ENCODE assay signal across 23 cellular contexts in genomic region chr3:133954961-133955360, GRCh38. TPM values are rescaled to one million over a fixed set of nuclear protein-coding genes. Genes with fewer than 3 reads are reported as not detected.
DNase-seq lines count a peak whose midpoint lies in the region; ATAC-seq and TF ChIP-seq lines count a peak whose summit lies in the region.
"Had no signal": no experiment of that assay in that cellular context is flagged by ENCODE, and none has a peak within 500 bp of the region (broad histone marks: within the 10 kb centered on the region; RNA-seq: fewer than 3 reads in every experiment).

No MANE protein-coding gene starts in this region.

- no peaks in the 10 kb centered on the region for H3K9me3 Mint-ChIP-seq in Calu3 (ENCODE audit: low read depth, unreplicated experiment)
- H3K9me3 Mint-ChIP-seq: CD4-positive, alpha-beta T cell; HFFc6 had no signal

- no peaks in the 10 kb centered on the region for H3K36me3 Mint-ChIP-seq in Calu3 (ENCODE audit: insufficient read depth, unreplicated experiment)
- H3K36me3 Mint-ChIP-seq: CD14-positive monocyte; CD8-positive, alpha-beta memory T cell had no signal

- BruUV-seq in IMR-90 (replicated peaks; lab: Mats Ljungman, UMichigan): no TSS peak
- no TSS peak for BruUV-seq in Calu3 (replicated peaks; lab: Mats Ljungman, UMichigan)

- no peak overlapping the region for H3K18ac ChIP-seq in IMR-90 (ENCODE audit: low read depth, low read length)

- H3K4me3 ChIP-seq in IMR-90 (ENCODE audit: insufficient read depth, low read depth, low read length) (no peak overlapping the region), RWPE2 (ENCODE audit: severe bottlenecking) (no peak overlapping the region), lower lobe of right lung (no peak overlapping the region), upper lobe of left lung (no peak overlapping the region)
- H3K4me3 ChIP-seq: A549; BLaER1 treated with 17β-estradiol and CSF1 and Interleukin-3, amounts not matched to agents 10 nM and 100 nM; GM12878; GM23338 had no signal

- no peak overlapping the region for H3K4me2 ChIP-seq in IMR-90 (ENCODE audit: low read depth, low read length)
- H3K4me2 ChIP-seq: A549; BLaER1 treated with 17β-estradiol and CSF1 and Interleukin-3, amounts not matched to agents 10 nM and 100 nM; GM23338 had no signal

- H4K20me1 ChIP-seq in IMR-90 (ENCODE audit: insufficient read depth, low read length): no peaks in the 10 kb centered on the region
- H4K20me1 ChIP-seq: BLaER1 treated with 17β-estradiol and CSF1 and Interleukin-3, amounts not matched to agents 10 nM and 100 nM had no signal

- H3K56ac ChIP-seq in IMR-90 (ENCODE audit: extremely low read depth, insufficient read depth, low read length): no peak overlapping the region

- CTCF ChIA-PET in IMR-90 (lab: Yijun Ruan, JAX): no interaction called here
- CTCF ChIA-PET in Calu3 (lab: Charles Lee): no interaction called here

- no peak overlapping the region for H2BK20ac ChIP-seq in IMR-90 (ENCODE audit: low read depth, low read length)

- 100% methylated on average over 6 of the region's 9 CpGs; no CpG with 5 or more reads in 1 of the 2 experiments for WGBS in IMR-90 (ENCODE audit: extremely low coverage in 2 of 2, insufficient read length in 1 of 2), 2 experiments
- WGBS in upper lobe of left lung, 2 donors: 92 to 94% methylated on average over 4 to 9 of the region's 9 CpGs

- no peak overlapping the region for H3K27ac ChIP-seq in IMR-90 (ENCODE audit: insufficient read depth, low read length)
- no peak overlapping the region for H3K27ac ChIP-seq in RWPE2 (ENCODE audit: poor library complexity, severe bottlenecking)
- peak overlapping the region; percentile 11 for H3K27ac ChIP-seq in lower lobe of right lung
- H3K27ac ChIP-seq in upper lobe of left lung: peak overlapping the region in 3 of 4 donors; percentile 11 to 59 (median 56)
- H3K27ac ChIP-seq: A549; BLaER1 treated with 17β-estradiol and CSF1 and Interleukin-3, amounts not matched to agents 10 nM and 100 nM had no signal

- ATAC-seq in IMR-90 (ENCODE audit: low read depth) (no peak), RWPE2 (ENCODE audit: low read depth) (0 out of 3 replicates have a peak, but pooled peaks have one; percentile 23), lower lobe of right lung (no peak), upper lobe of left lung (ENCODE audit: low FRiP score in 2 of 2) (no peak), HG02884 (IDR thresholded peaks at IDR 0.05; ENCODE audit: unreplicated experiment) (no peak), sciatic nerve (no peak)
- ATAC-seq: A549, GM12878, GM23338 had no signal

- dilution Hi-C loops in IMR-90 (cut with HindIII; ENCODE audit: low sequenced_read_pairs, unreplicated experiment): no loop called here

- TF ChIP-seq RAD21 in IMR-90 (IDR thresholded peaks at IDR 0.05; ENCODE audit: low read length): no peak

- H3K27me3 ChIP-seq in IMR-90 (ENCODE audit: control insufficient read depth, insufficient read depth, low read length): no peaks in the 10 kb centered on the region
- no peaks in the 10 kb centered on the region for H3K27me3 ChIP-seq in RWPE2 (ENCODE audit: insufficient read depth, poor library complexity, severe bottlenecking)
- no peaks in the 10 kb centered on the region for H3K27me3 ChIP-seq in lower lobe of right lung (ENCODE audit: low read depth)
- H3K27me3 ChIP-seq in upper lobe of left lung: no peaks in the 10 kb centered on the region
- H3K27me3 ChIP-seq: BE2C; BLaER1 treated with 17β-estradiol and CSF1 and Interleukin-3, amounts not matched to agents 10 nM and 100 nM had no signal

- no peaks in the 10 kb centered on the region for H3K9me1 ChIP-seq in IMR-90 (ENCODE audit: insufficient read depth, low read length)

- H3K14ac ChIP-seq in IMR-90 (replicated peaks; ENCODE audit: low read depth, low read length): no peak overlapping the region

- no peak overlapping the region for H4K5ac ChIP-seq in IMR-90 (ENCODE audit: low read depth, low read length)

- no peak overlapping the region for H3K4me3 Mint-ChIP-seq in Calu3 (ENCODE audit: low read depth, unreplicated experiment)
- H3K4me3 Mint-ChIP-seq: CD14-positive monocyte; CD4-positive, alpha-beta T cell; CD8-positive, alpha-beta memory T cell; GM23338; H9; HFFc6 had no signal

- TF ChIP-seq EP300 in upper lobe of left lung (IDR thresholded peaks at IDR 0.05): no peak

- no peak for TF ChIP-seq CTCF in IMR-90 (conservative IDR thresholded peaks at IDR 0.05; ENCODE audit: low read depth, low read length)
- no peak for TF ChIP-seq CTCF in RWPE2 (IDR thresholded peaks at IDR 0.05; ENCODE audit: poor library complexity, severe bottlenecking)
- no peak for TF ChIP-seq CTCF in lower lobe of right lung (IDR thresholded peaks at IDR 0.05)
- TF ChIP-seq CTCF in upper lobe of left lung (IDR thresholded peaks at IDR 0.05): no peak
- TF ChIP-seq CTCF in Calu3 (IDR thresholded peaks at IDR 0.05; ENCODE audit: unreplicated experiment): no peak

- no peak overlapping the region for H2BK5ac ChIP-seq in IMR-90 (ENCODE audit: low read depth, low read length, poor library complexity, severe bottlenecking)

- H2BK120ac ChIP-seq in IMR-90 (ENCODE audit: low read depth, low read length): no peak overlapping the region

- H3K4me1 Mint-ChIP-seq in Calu3 (ENCODE audit: low read depth, unreplicated experiment): no peaks in the 10 kb centered on the region
- H3K4me1 Mint-ChIP-seq: CD14-positive monocyte; CD8-positive, alpha-beta memory T cell; GM23338 had no signal

- H4K8ac ChIP-seq in IMR-90 (ENCODE audit: low read depth in 2 of 2, low read length in 2 of 2): no peak overlapping the region

- DNase-seq in IMR-90 (no peak), RWPE2 (ENCODE audit: low spot score) (peak; percentile 49), lower lobe of right lung (no peak), upper lobe of left lung (no peak), Calu3 (no peak), sciatic nerve (ENCODE audit: low spot score) (no peak)
- DNase-seq: 8988T; ACHN; AML-193; BE2C; CD4-positive, alpha-beta T cell; CD8-positive, alpha-beta memory T cell; DMS53; DND-41; GDM1; H9; HFFc6 had no signal

- POLR2A ChIA-PET in IMR-90 (lab: Charles Lee; ENCODE audit: unreplicated experiment): no interaction called here

- intact Hi-C loops in IMR-90 (cut with micrococcal nuclease) (no loop called here), lower lobe of right lung (cut with DNase I) (no loop called here), Calu3 (cut with micrococcal nuclease; ENCODE audit: unreplicated experiment) (no loop called here), sciatic nerve (cut with DNase I) (no loop called here)

- H3K23ac ChIP-seq in IMR-90 (ENCODE audit: low read depth, low read length): no peak overlapping the region

- H2AK5ac ChIP-seq in IMR-90 (ENCODE audit: low read depth, low read length): no peak overlapping the region

- peak overlapping the region; percentile 10 for H2AFZ ChIP-seq in IMR-90 (replicated peaks; ENCODE audit: low read length, poor library complexity)
- H2AFZ ChIP-seq: GM23338 had no signal

- in situ Hi-C loops in IMR-90 (cut with MboI; ENCODE audit: low sequenced_read_pairs): no loop called here

- H3K79me1 ChIP-seq in IMR-90 (ENCODE audit: low read depth in 1 of 2, low read length in 2 of 2): no peaks in the 10 kb centered on the region

- no peak overlapping the region for H4K91ac ChIP-seq in IMR-90 (ENCODE audit: insufficient read depth, low read depth, low read length)

- no peaks in the 10 kb centered on the region for H3K36me3 ChIP-seq in IMR-90 (ENCODE audit: control insufficient read depth, insufficient read depth, low read length)
- H3K36me3 ChIP-seq in RWPE2 (ENCODE audit: low read depth): no peaks in the 10 kb centered on the region
- peaks cover 7% of the 10 kb centered on the region for H3K36me3 ChIP-seq in lower lobe of right lung
- H3K36me3 ChIP-seq in upper lobe of left lung: peaks cover 0 to 56% (median 7%) of the 10 kb centered on the region in 4 donors
- H3K36me3 ChIP-seq: BE2C; BLaER1 treated with 17β-estradiol and CSF1 and Interleukin-3, amounts not matched to agents 10 nM and 100 nM had no signal

- no peak overlapping the region for H3K27ac Mint-ChIP-seq in Calu3 (ENCODE audit: unreplicated experiment)
- H3K27ac Mint-ChIP-seq: CD4-positive, alpha-beta T cell; CD8-positive, alpha-beta memory T cell; GM23338; H9; HFFc6 had no signal

- H2BK15ac ChIP-seq in IMR-90 (ENCODE audit: low read depth, low read length): no peak overlapping the region

- peaks cover 88% of the 10 kb centered on the region for H3K27me3 Mint-ChIP-seq in Calu3 (ENCODE audit: unreplicated experiment)
- H3K27me3 Mint-ChIP-seq: CD4-positive, alpha-beta T cell had no signal

- H3K4ac ChIP-seq in IMR-90 (ENCODE audit: low read depth, low read length): no peak overlapping the region

- no peak for TF ChIP-seq POLR2A in IMR-90 (IDR thresholded peaks at IDR 0.05; ENCODE audit: low read depth, low read length)
- no peak for TF ChIP-seq POLR2A in upper lobe of left lung (IDR thresholded peaks at IDR 0.05)

- no peak overlapping the region for H3K9ac ChIP-seq in IMR-90 (ENCODE audit: low read depth, low read length)
- H3K9ac ChIP-seq: BLaER1 treated with 17β-estradiol and CSF1 and Interleukin-3, amounts not matched to agents 10 nM and 100 nM had no signal

- no peak overlapping the region for H2AK9ac ChIP-seq in IMR-90 (replicated peaks; ENCODE audit: low read depth, low read length, poor library complexity)

- peaks cover 6% of the 10 kb centered on the region; the same call in 1 of the 2 replicates for H3K9me3 ChIP-seq in IMR-90 (ENCODE audit: control insufficient read depth, insufficient read depth, low read length)
- no peaks in the 10 kb centered on the region for H3K9me3 ChIP-seq in RWPE2 (ENCODE audit: severe bottlenecking)
- H3K9me3 ChIP-seq in lower lobe of right lung: no peaks in the 10 kb centered on the region
- H3K9me3 ChIP-seq in upper lobe of left lung: no peaks in the 10 kb centered on the region
- H3K9me3 ChIP-seq: A549, BE2C had no signal

- H3K4me1 ChIP-seq in IMR-90 (ENCODE audit: control insufficient read depth, insufficient read depth, low read length): no peaks in the 10 kb centered on the region
- no peaks in the 10 kb centered on the region for H3K4me1 ChIP-seq in RWPE2 (ENCODE audit: insufficient read depth, poor library complexity, severe bottlenecking)
- peaks cover 10% of the 10 kb centered on the region for H3K4me1 ChIP-seq in lower lobe of right lung
- peaks cover 15 to 23% (median 19%) of the 10 kb centered on the region in 4 donors for H3K4me1 ChIP-seq in upper lobe of left lung
- H3K4me1 ChIP-seq: A549; BLaER1 treated with 17β-estradiol and CSF1 and Interleukin-3, amounts not matched to agents 10 nM and 100 nM had no signal

TF ChIP-seq in IMR-90, 13 proteins besides CTCF, POLR2A, EP300 and RAD21:
- no peak for TF ChIP-seq RCOR1 (IDR thresholded peaks at IDR 0.05; ENCODE audit: insufficient replicate concordance, low read length)
- no peak for TF ChIP-seq NFE2L2 (IDR thresholded peaks at IDR 0.05; ENCODE audit: low read depth, low read length)

RNA-seq across cellular contexts. Expression of gene RAB6B, which starts 59.3 kb away (rescaled TPM):
- 0.18 and 0.28 TPM in 2 replicates for total RNA-seq in IMR-90 (2012; rRNA removed)
- 1.2 and 1.4 TPM in 2 replicates for polyA plus RNA-seq in IMR-90 (2012; rRNA removed)
- polyA plus RNA-seq in IMR-90 (2012; cell fraction: cytosol; rRNA removed): 0.84 and 1.3 TPM in 2 replicates
- polyA plus RNA-seq in IMR-90 (2012; cell fraction: nucleus; rRNA removed; ENCODE audit: low replicate concordance): 0.74 and 1.2 TPM in 2 replicates
- 5.5 TPM for total RNA-seq in lower lobe of right lung
- total RNA-seq in upper lobe of left lung: 1 to 10 TPM in 5 of 6 donors, under 1 TPM in 1; 1.00 to 6.3 (median 2.8) TPM
- total RNA-seq in Calu3 (2022): 0.85 and 4.7 TPM in 2 replicates
- total RNA-seq in sciatic nerve: 9.5 TPM
- total RNA-seq: CD4-positive, alpha-beta T cell; GM12878 had no signal

Comparison
In these comparisons a context has a peak if more than half of its experiments do, and no peak if none do; other contexts are left out.
1. H3K27ac ChIP-seq: peak in lower lobe of right lung (single experiment) and upper lobe of left lung (3 of 4); none in IMR-90 (single experiment) and RWPE2 (single experiment).